ENCODE assay signal across 8 cellular contexts in the genomic region with DNA sequence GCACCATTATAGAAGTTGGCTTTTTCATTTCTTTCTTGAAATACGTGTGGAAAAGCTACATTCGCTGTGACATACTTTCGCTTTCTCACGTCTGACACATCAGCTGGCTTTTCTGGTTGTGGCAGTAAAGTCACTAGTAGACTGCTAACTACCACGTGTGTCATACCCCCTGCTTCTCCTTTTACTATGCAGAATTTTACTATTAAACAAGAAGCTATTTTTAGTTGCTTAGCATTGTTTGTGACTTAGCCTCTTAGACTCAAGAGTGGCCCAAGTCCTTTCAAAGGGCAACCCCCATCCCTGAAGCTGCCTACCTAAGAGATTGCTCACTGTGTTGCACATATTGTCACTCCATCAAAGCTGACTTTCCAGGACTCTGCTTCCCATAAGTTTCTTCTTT. TPM values are rescaled to one million over a fixed set of nuclear protein-coding genes. Genes with fewer than 3 reads are reported as not detected.
A peak's percentile ranks its signal among the peaks of the same experiment; 100 is the strongest.
DNase-seq lines count a peak whose midpoint lies in the region; ATAC-seq and TF ChIP-seq lines count a peak whose summit lies in the region.

No MANE protein-coding gene starts in this region.

- DNase-seq in AG10803 (ENCODE audit: low read depth): peak; percentile 21
- peak; percentile 43 to 57 for DNase-seq in activated CD4-positive, alpha-beta T cell treated with anti-CD3 and anti-CD28 coated beads, Interleukin-2, amount 50 U/mL, for 48 hours
- peak; percentile 1 to 30 (median 9) for DNase-seq in immature natural killer cell
- DNase-seq in occipital lobe (lab: John Stamatoyannopoulos, UW): no peak
- no peak for DNase-seq in NCI-H2107 (lab: John Stamatoyannopoulos, UW)
- DNase-seq in DMS79 treated with DMSO at 0.1 percent for 48 hours (lab: John Stamatoyannopoulos, UW): no peak

- H3K27ac Mint-ChIP-seq in immature natural killer cell: peak overlapping the region in 4 of 6 donors; percentile 47 to 75 (median 52)

- H3K9me3 Mint-ChIP-seq in immature natural killer cell: peaks cover 0 to 3% (median under 1%) of the 10 kb centered on the region in 6 donors

- peak; percentile 73 for ATAC-seq in GM19452 (IDR thresholded peaks at IDR 0.05; ENCODE audit: unreplicated experiment)

- TF ChIP-seq CTCF in AG10803 (conservative IDR thresholded peaks at IDR 0.05; ENCODE audit: low read length): no peak

- H3K27ac ChIP-seq in HUES48 (ENCODE audit: low read depth, low read length): peak overlapping the region; percentile 36

- no peaks in the 10 kb centered on the region for H3K27me3 ChIP-seq in HUES48 (ENCODE audit: control insufficient read depth, insufficient read depth, low read length)

- no peaks in the 10 kb centered on the region for H3K9me3 ChIP-seq in HUES48 (ENCODE audit: control insufficient read depth, insufficient read depth, low read length)

- no peaks in the 10 kb centered on the region for H3K36me3 ChIP-seq in HUES48 (ENCODE audit: control insufficient read depth, insufficient read depth, low read length)

- peaks cover 0 to 2% (median 0%) of the 10 kb centered on the region in 3 donors for H3K27me3 Mint-ChIP-seq in immature natural killer cell (ENCODE audit: low read depth in 3 of 3)

- H3K4me1 ChIP-seq in HUES48 (ENCODE audit: control insufficient read depth, insufficient read depth, low read length): peaks cover 3% of the 10 kb centered on the region; the same call in 1 of the 2 replicates

- no peak overlapping the region for H3K9ac ChIP-seq in HUES48 (ENCODE audit: low read depth, low read length)

- peaks cover 25 to 34% of the 10 kb centered on the region in 2 donors for H3K4me1 Mint-ChIP-seq in immature natural killer cell

- no peaks in the 10 kb centered on the region for H3K36me3 Mint-ChIP-seq in immature natural killer cell

- H3K4me3 ChIP-seq in AG10803 (ENCODE audit: low read length): peak overlapping the region; percentile 41
- H3K4me3 ChIP-seq in HUES48 (ENCODE audit: low read depth, low read length): no peak overlapping the region

- peak overlapping the region; percentile 68 to 86 (median 71) for H3K4me3 Mint-ChIP-seq in immature natural killer cell

RNA-seq across cellular contexts. Expression of a gene that starts 2.1 kb away (rescaled TPM):
- polyA plus RNA-seq in immature natural killer cell: under 1 TPM in 1 of 3 donors, not detected in 2; 0.57 TPM
- not detected for total RNA-seq in occipital lobe

Comparison
In these comparisons a context has a peak if more than half of its experiments do, and no peak if none do; other contexts are left out.
1. DNase-seq: peak in AG10803 (single experiment), activated CD4-positive, alpha-beta T cell treated with anti-CD3 and anti-CD28 coated beads, Interleukin-2, amount 50 U/mL, for 48 hours (2 of 2) and immature natural killer cell (3 of 3); none in occipital lobe (single experiment), NCI-H2107 (single experiment) and DMS79 treated with DMSO at 0.1 percent for 48 hours (single experiment).